Comparison of ENCODE assay signal across 18 cellular contexts in genomic region chr13:43390101-43390500, GRCh38.
DNase-seq lines count a peak whose midpoint lies in the region; ATAC-seq and TF ChIP-seq lines count a peak whose summit lies in the region.
"Had no signal": no experiment of that assay in that cellular context is flagged by ENCODE, and none has a peak within 500 bp of the region (broad histone marks: within the 10 kb centered on the region; RNA-seq: fewer than 3 reads in every experiment).

No MANE protein-coding gene starts in this region.

- no peak for TF ChIP-seq CTCF in gastrocnemius medialis (IDR thresholded peaks at IDR 0.05 in 4 of 5, conservative IDR thresholded peaks at IDR 0.05 in 1 of 5)

- no peak overlapping the region for H3K4me3 ChIP-seq in gastrocnemius medialis
- H3K4me3 ChIP-seq: breast epithelium, GM23338 had no signal

- no peaks in the 10 kb centered on the region for H3K36me3 ChIP-seq in gastrocnemius medialis
- H3K36me3 ChIP-seq: breast epithelium, neutrophil had no signal

- ATAC-seq in HG03175 (IDR thresholded peaks at IDR 0.05; ENCODE audit: unreplicated experiment) (peak; percentile 29), gastrocnemius medialis (no peak), GM21367 (IDR thresholded peaks at IDR 0.05; ENCODE audit: unreplicated experiment) (no peak)
- ATAC-seq: effector memory CD8-positive, alpha-beta T cell; GM23338; WTC11 had no signal

- TF ChIP-seq POLR2A in gastrocnemius medialis (IDR thresholded peaks at IDR 0.05) = no peak

- in situ Hi-C loops in gastrocnemius medialis (cut with MboI; ENCODE audit: low sequenced_read_pairs in 4 of 4) = no loop called here

- H3K9me3 ChIP-seq in gastrocnemius medialis = no peaks in the 10 kb centered on the region
- H3K9me3 ChIP-seq: breast epithelium, neutrophil had no signal

- peaks cover 31 to 50% of the 10 kb centered on the region in 2 donors for H3K4me1 ChIP-seq in gastrocnemius medialis
- H3K4me1 ChIP-seq: breast epithelium had no signal

- DNase-seq in NCI-H1694 treated with DMSO at 0.1 percent for 48 hours (lab: John Stamatoyannopoulos, UW) = peak; percentile 9
- DNase-seq in NCI-H1694 (lab: John Stamatoyannopoulos, UW) = no peak
- peak; percentile 47 for DNase-seq in NOMO-1 treated with DMSO at 0.1 percent for 48 hours (lab: John Stamatoyannopoulos, UW; ENCODE audit: unreplicated experiment)
- no peak for DNase-seq in gastrocnemius medialis
- no peak for DNase-seq in NCI-H2227 (lab: John Stamatoyannopoulos, UW; ENCODE audit: unreplicated experiment)
- DNase-seq in islet precursor cell = no peak
- DNase-seq: activated CD8-positive, alpha-beta memory T cell treated with anti-CD3 and anti-CD28 coated beads, Interleukin-2, amount 50 U/mL, for 4 hours; CD4-positive, alpha-beta memory T cell; effector memory CD8-positive, alpha-beta T cell; Kasumi-1; NCI-H226; stimulated activated naive B cell treated with anti-CD40 and anti-IgM and Interleukin-4, amounts not matched to agents 10 μg/mL and 1 μg/mL and 100 μg/mL, for 72 hours had no signal

- peak overlapping the region; percentile 81 to 92 (median 87) for H3K27ac ChIP-seq in gastrocnemius medialis
- H3K27ac ChIP-seq: breast epithelium, neutrophil had no signal

- no peaks in the 10 kb centered on the region for H3K27me3 ChIP-seq in gastrocnemius medialis
- H3K27me3 ChIP-seq: breast epithelium, neutrophil had no signal

- intact Hi-C loops in gastrocnemius medialis (cut with DNase I; ENCODE audit: low total_unique reads) = loop anchor here (2.0 kb wide), 1 partner anchor 15 kb away; no protein-coding TSS in a partner anchor

Comparison
In these comparisons a context has a peak if more than half of its experiments do, and no peak if none do; other contexts are left out.
1. DNase-seq: peak in NCI-H1694 treated with DMSO at 0.1 percent for 48 hours (single experiment) and NOMO-1 treated with DMSO at 0.1 percent for 48 hours (single experiment); none in NCI-H1694 (single experiment), gastrocnemius medialis (0 of 2), NCI-H2227 (single experiment) and islet precursor cell (single experiment).